Comparison of ENCODE assay signal across 22 cellular contexts in genomic region chr11:66874232-66874631, GRCh38. TPM values are rescaled to one million over a fixed set of nuclear protein-coding genes. Genes with fewer than 3 reads are reported as not detected.
DNase-seq lines count a peak whose midpoint lies in the region; ATAC-seq and TF ChIP-seq lines count a peak whose summit lies in the region.
"Had no signal": no experiment of that assay in that cellular context is flagged by ENCODE, and none has a peak within 500 bp of the region (broad histone marks: within the 10 kb centered on the region; RNA-seq: fewer than 3 reads in every experiment).

No MANE protein-coding gene starts in this region.

- peaks cover 4% of the 10 kb centered on the region for H3K4me1 Mint-ChIP-seq in activated T-cell treated with anti-CD3 and anti-CD28 coated beads, Interleukin-2, amount 50 U/mL, for 72 hours (ENCODE audit: low read depth)
- H3K4me1 Mint-ChIP-seq in endothelial cell (ENCODE audit: unreplicated experiment) = peaks cover 11% of the 10 kb centered on the region

- no peak for DNase-seq in activated T-cell treated with anti-CD3 and anti-CD28 coated beads, Interleukin-2, amount 50 U/mL, for 72 hours
- no peak for DNase-seq in activated T-cell treated with anti-CD3 and anti-CD28 coated beads, Interleukin-2, amount 50 U/mL, for 48 hours
- DNase-seq in MV-4-11 (lab: John Stamatoyannopoulos, UW) (peak; percentile 25), endothelial cell (ENCODE audit: low spot score) (no peak), coronary artery (ENCODE audit: low spot score) (no peak), retina (no peak)
- DNase-seq: BE2C; CD4-positive, alpha-beta T cell; COR-L47; DMS 273 treated with DMSO at 0.1 percent for 48 hours; DND-41; HCEC 1CT; NCI-H1092 treated with DMSO at 0.1 percent for 48 hours; NCI-H1436 treated with DMSO at 0.1 percent for 48 hours; NCI-H1930; NCI-H510A; NCI-H748 treated with DMSO at 0.1 percent for 48 hours; OCI-M1 had no signal

- no peaks in the 10 kb centered on the region for H3K27me3 Mint-ChIP-seq in activated T-cell treated with anti-CD3 and anti-CD28 coated beads, Interleukin-2, amount 50 U/mL, for 72 hours (ENCODE audit: low read depth)
- H3K27me3 Mint-ChIP-seq in endothelial cell (ENCODE audit: unreplicated experiment) = peaks cover 8% of the 10 kb centered on the region
- H3K27me3 Mint-ChIP-seq: CD4-positive, alpha-beta T cell had no signal

- H3K9me3 Mint-ChIP-seq in activated T-cell treated with anti-CD3 and anti-CD28 coated beads, Interleukin-2, amount 50 U/mL, for 72 hours = no peaks in the 10 kb centered on the region
- H3K9me3 Mint-ChIP-seq in endothelial cell (ENCODE audit: unreplicated experiment) = no peaks in the 10 kb centered on the region
- H3K9me3 Mint-ChIP-seq: CD4-positive, alpha-beta T cell; GM23338 had no signal

- H3K4me3 ChIP-seq in coronary artery = no peak overlapping the region
- H3K4me3 ChIP-seq: GM12878, GM23338 had no signal

- no peak overlapping the region for H3K27ac ChIP-seq in coronary artery
- H3K27ac ChIP-seq: HL-60 had no signal

- peak overlapping the region; percentile 53 for H3K27ac Mint-ChIP-seq in activated T-cell treated with anti-CD3 and anti-CD28 coated beads, Interleukin-2, amount 50 U/mL, for 72 hours
- peak overlapping the region; percentile 46 for H3K27ac Mint-ChIP-seq in endothelial cell (ENCODE audit: unreplicated experiment)
- H3K27ac Mint-ChIP-seq: CD4-positive, alpha-beta T cell; GM23338 had no signal

- ATAC-seq in activated T-cell treated with anti-CD3 and anti-CD28 coated beads, Interleukin-2, amount 50 U/mL, for 72 hours (replicated peaks in 1 of 2) = no peak
- no peak for ATAC-seq in GM21786 (IDR thresholded peaks at IDR 0.05; ENCODE audit: unreplicated experiment)
- ATAC-seq: GM12878, GM23338 had no signal

- H3K4me3 Mint-ChIP-seq in activated T-cell treated with anti-CD3 and anti-CD28 coated beads, Interleukin-2, amount 50 U/mL, for 72 hours = no peak overlapping the region
- H3K4me3 Mint-ChIP-seq in endothelial cell (ENCODE audit: unreplicated experiment) = peak overlapping the region; percentile 40
- H3K4me3 Mint-ChIP-seq: CD4-positive, alpha-beta T cell; GM23338 had no signal

- no peaks in the 10 kb centered on the region for H3K36me3 Mint-ChIP-seq in activated T-cell treated with anti-CD3 and anti-CD28 coated beads, Interleukin-2, amount 50 U/mL, for 72 hours (ENCODE audit: insufficient read depth in 2 of 2)
- no peaks in the 10 kb centered on the region for H3K36me3 Mint-ChIP-seq in endothelial cell (ENCODE audit: low read depth, unreplicated experiment)

- no peak for TF ChIP-seq CTCF in endothelial cell (IDR thresholded peaks at IDR 0.05; ENCODE audit: unreplicated experiment)
- TF ChIP-seq CTCF in coronary artery (IDR thresholded peaks at IDR 0.05) = no peak

RNA-seq across cellular contexts. Expression of gene LRFN4, which starts 17.4 kb away (rescaled TPM):
- 10 to 100 TPM; 13.4 to 18.3 TPM for total RNA-seq in activated T-cell treated with anti-CD3 and anti-CD28 coated beads, Interleukin-2, amount 50 U/mL, for 72 hours
- total RNA-seq in endothelial cell (ENCODE audit: unreplicated experiment) = 21.4 TPM

RNA-seq across cellular contexts. Expression of gene RCE1, which starts 31.0 kb away (rescaled TPM):
- 10 to 100 TPM; 27.2 to 29.6 TPM for total RNA-seq in activated T-cell treated with anti-CD3 and anti-CD28 coated beads, Interleukin-2, amount 50 U/mL, for 72 hours
- 25.2 TPM for total RNA-seq in endothelial cell (ENCODE audit: unreplicated experiment)
